8 cellular contexts compared by ENCODE assay signal in genomic region chr5:32173394-32174010, GRCh38. TPM values are rescaled to one million over a fixed set of nuclear protein-coding genes. Genes with fewer than 3 reads are reported as not detected.
DNase-seq lines count a peak whose midpoint lies in the region; ATAC-seq and TF ChIP-seq lines count a peak whose summit lies in the region.

No MANE protein-coding gene starts in this region.

- no peaks in the 10 kb centered on the region for H3K9me3 Mint-ChIP-seq in activated naive CD8-positive, alpha-beta T cell (ENCODE audit: low read depth)
- no peaks in the 10 kb centered on the region for H3K9me3 Mint-ChIP-seq in osteocyte (ENCODE audit: unreplicated experiment)

- H3K9me3 ChIP-seq in Panc1 (ENCODE audit: control insufficient read depth, insufficient read depth, low read depth, low read length): no peaks in the 10 kb centered on the region

- POLR2A ChIA-PET in Panc1 (lab: Charles Lee): no interaction called here

- peak overlapping the region; percentile 84 for H3K4me3 ChIP-seq in Jurkat, Clone E6-1 (ENCODE audit: low read length)
- H3K4me3 ChIP-seq in Panc1 (ENCODE audit: low read depth in 2 of 2, low read length in 2 of 2): peak overlapping the region; percentile 81 to 83

- CTCF ChIA-PET in Panc1 (lab: Charles Lee): interaction anchor here (0.7 kb wide), 1 partner anchor 15 kb away, joined by 5 read pairs; no protein-coding TSS in a partner anchor

- in situ Hi-C loops in Panc1 (cut with HindIII; ENCODE audit: low pct_unique_long_range_greater_than_20kb, low sequenced_read_pairs): no loop called here

- peaks cover 34% of the 10 kb centered on the region for H3K4me1 Mint-ChIP-seq in activated naive CD8-positive, alpha-beta T cell (ENCODE audit: low read depth)
- H3K4me1 Mint-ChIP-seq in osteocyte (ENCODE audit: unreplicated experiment): peaks cover 49% of the 10 kb centered on the region

- no TSS peak for BruUV-seq in Panc1 (replicated peaks; lab: Mats Ljungman, UMichigan)

- ATAC-seq in GM21619 (IDR thresholded peaks at IDR 0.05; ENCODE audit: unreplicated experiment) (peak; percentile 22), Panc1 (peak; percentile 55)

- peaks cover 15% of the 10 kb centered on the region for H3K36me3 ChIP-seq in Panc1 (ENCODE audit: control insufficient read depth, insufficient read depth, low read length)

- H3K4me3 Mint-ChIP-seq in activated naive CD8-positive, alpha-beta T cell: peak overlapping the region; percentile 94
- peak overlapping the region; percentile 100 for H3K4me3 Mint-ChIP-seq in osteocyte (ENCODE audit: unreplicated experiment)

- DNase-seq in DMS153 treated with DMSO at 0.1 percent for 48 hours (lab: John Stamatoyannopoulos, UW; ENCODE audit: unreplicated experiment) (peak; percentile 83), Panc1 (ENCODE audit: low read depth, low spot score) (no peak), head of caudate nucleus (peak; percentile 43 to 83 (median 64)), osteocyte (ENCODE audit: extremely low spot score, unreplicated experiment) (peak; percentile 84), T1000 (lab: John Stamatoyannopoulos, UW) (no peak)
- DNase-seq in Jurkat, Clone E6-1 (ENCODE audit: low read depth, low spot score): no peak

- peaks cover 7% of the 10 kb centered on the region for H3K36me3 Mint-ChIP-seq in activated naive CD8-positive, alpha-beta T cell
- peaks cover 22% of the 10 kb centered on the region for H3K36me3 Mint-ChIP-seq in osteocyte (ENCODE audit: unreplicated experiment)

- no peaks in the 10 kb centered on the region for H3K27me3 Mint-ChIP-seq in activated naive CD8-positive, alpha-beta T cell
- no peaks in the 10 kb centered on the region for H3K27me3 Mint-ChIP-seq in osteocyte (ENCODE audit: unreplicated experiment)

- peak overlapping the region; percentile 96 for H3K27ac Mint-ChIP-seq in activated naive CD8-positive, alpha-beta T cell
- H3K27ac Mint-ChIP-seq in osteocyte (ENCODE audit: unreplicated experiment): peak overlapping the region; percentile 100

- intact Hi-C loops in Panc1 (cut with micrococcal nuclease; ENCODE audit: unreplicated experiment): no loop called here
- intact Hi-C loops in head of caudate nucleus (cut with DNase I): loop anchor here (10.0 kb wide), 1 partner anchor 141 kb away; the partner anchor contains the start of gene MTMR12

- peaks cover 23% of the 10 kb centered on the region for H3K4me1 ChIP-seq in Panc1 (ENCODE audit: control insufficient read depth, insufficient read depth, low read length)

- TF ChIP-seq CTCF in Panc1 (IDR thresholded peaks at IDR 0.05) (no peak), osteocyte (IDR thresholded peaks at IDR 0.05) (no peak)

- H3K27me3 ChIP-seq in Panc1 (ENCODE audit: control insufficient read depth, insufficient read depth, low read length): no peaks in the 10 kb centered on the region

- peak overlapping the region; percentile 96 for H3K27ac ChIP-seq in Panc1 (ENCODE audit: low read length)

RNA-seq across cellular contexts. Expression of gene GOLPH3, which starts 0.6 kb away (rescaled TPM):
- 36.4 TPM for polyA plus RNA-seq in Jurkat, Clone E6-1 (2012; ENCODE audit: insufficient read depth, insufficient read length)
- total RNA-seq in Panc1 (2021; ENCODE audit: unreplicated experiment) (89.7 TPM), osteocyte (91.2 and 94.9 TPM in 2 replicates)
- 75.2 TPM for polyA plus RNA-seq in Panc1 (2012; ENCODE audit: insufficient read length)

Comparison
In these comparisons a context has a peak if more than half of its experiments do, and no peak if none do; other contexts are left out.
1. DNase-seq: peak in DMS153 treated with DMSO at 0.1 percent for 48 hours (single experiment), head of caudate nucleus (42 of 42) and osteocyte (single experiment); none in Jurkat, Clone E6-1 (single experiment), Panc1 (single experiment) and T1000 (single experiment).